1 cellular context compared by ENCODE assay signal in genomic region chr2:43292851-43293743, GRCh38.
TF ChIP-seq lines count a peak whose summit lies in the region.

No MANE protein-coding gene starts in this region.

TF ChIP-seq in IMR-90, 13 proteins besides CTCF, POLR2A, EP300 and RAD21 (continued from another document):
- TF ChIP-seq ELK1 (IDR thresholded peaks at IDR 0.05; ENCODE audit: borderline replicate concordance, low read depth, low read length) (no peak), CHD1 (IDR thresholded peaks at IDR 0.05; ENCODE audit: low read depth, low read length) (no peak), SMC3 (IDR thresholded peaks at IDR 0.05; ENCODE audit: low read depth, low read length) (no peak), RCOR1 (IDR thresholded peaks at IDR 0.05; ENCODE audit: insufficient replicate concordance, low read length) (no peak), NFE2L2 (IDR thresholded peaks at IDR 0.05; ENCODE audit: low read depth, low read length) (no peak), BHLHE40 (IDR thresholded peaks at IDR 0.05; ENCODE audit: low read depth, low read length) (no peak), MAFK (IDR thresholded peaks at IDR 0.05; ENCODE audit: low read depth, low read length) (no peak)
TF ChIP-seq in IMR-90: peak in this region for 0.
